1 cellular context compared by ENCODE assay signal in genomic region chr1:221715321-221716169, GRCh38.
A peak's percentile ranks its signal among the peaks of the same experiment; 100 is the strongest.
TF ChIP-seq lines count a peak whose summit lies in the region.

No MANE protein-coding gene starts in this region.

TF ChIP-seq in GM12878, 131 proteins besides CTCF, POLR2A, EP300 and RAD21 (continued from another document):
- peak; percentile 55; the same call in 1 of the 2 replicates for TF ChIP-seq ATF7 (IDR thresholded peaks at IDR 0.05; ENCODE audit: low read depth)
- TF ChIP-seq ZNF217 (IDR thresholded peaks at IDR 0.05) = no peak
